ENCODE assay signal across 18 cellular contexts in genomic region chr7:108166687-108167086, GRCh38. TPM values are rescaled to one million over a fixed set of nuclear protein-coding genes. Genes with fewer than 3 reads are reported as not detected.
"Had no signal": no experiment of that assay in that cellular context is flagged by ENCODE, and none has a peak within 500 bp of the region (broad histone marks: within the 10 kb centered on the region; RNA-seq: fewer than 3 reads in every experiment).

No MANE protein-coding gene starts in this region.

- DNase-seq: effector memory CD8-positive, alpha-beta T cell; gastrocnemius medialis; heart right ventricle; hypothalamus; kidney glomerular epithelial cell; naive thymus-derived CD4-positive, alpha-beta T cell; nephron progenitor cell; psoas muscle; retina; right lobe of liver; stimulated activated CD4-positive, alpha-beta T cell treated with anti-CD3 and anti-CD28 coated beads, Interleukin-4, amount 100 ng/mL, for 1 hour; stimulated activated CD8-positive, alpha-beta memory T cell treated with anti-CD3 and anti-CD28 coated beads, Interleukin-4, amount 100 ng/mL, for 48 hours; stimulated activated naive CD8-positive, alpha-beta T cell treated with anti-CD3 and anti-CD28 coated beads, Interleukin-15, Interleukin-2, amounts not matched to agents 100 U/mL and 50 U/mL, for 24 hours; thyroid gland had no signal

- H3K27me3 ChIP-seq: esophagus muscularis mucosa, gastrocnemius medialis, right lobe of liver, suprapubic skin, thyroid gland had no signal

- H3K4me1 ChIP-seq: gastrocnemius medialis, heart right ventricle, psoas muscle, suprapubic skin, thyroid gland had no signal

- H3K27ac ChIP-seq: epithelial cell of prostate, gastrocnemius medialis, heart right ventricle, psoas muscle, right lobe of liver, suprapubic skin, thyroid gland had no signal

- ATAC-seq: effector memory CD8-positive, alpha-beta T cell; gastrocnemius medialis; heart right ventricle; naive thymus-derived CD4-positive, alpha-beta T cell; psoas muscle; right lobe of liver; stimulated activated effector memory CD8-positive, alpha-beta T cell treated with anti-CD3 and anti-CD28 coated beads, Interleukin-12 subunit alpha, Interleukin-12 subunit beta, amount 100 ng/mL, for 72 hours; stimulated activated naive CD8-positive, alpha-beta T cell treated with anti-CD3 and anti-CD28 coated beads, Interleukin-15, Interleukin-2, amounts not matched to agents 100 U/mL and 50 U/mL, for 24 hours had no signal

- H3K9me3 ChIP-seq: esophagus muscularis mucosa, gastrocnemius medialis, heart right ventricle, psoas muscle, right lobe of liver, suprapubic skin, thyroid gland had no signal

- H3K4me3 ChIP-seq: gastrocnemius medialis, heart right ventricle, psoas muscle, right lobe of liver, thyroid gland had no signal

- H3K36me3 ChIP-seq: esophagus muscularis mucosa, gastrocnemius medialis, heart right ventricle, right lobe of liver, suprapubic skin, thyroid gland had no signal

RNA-seq across cellular contexts. Expression of gene LAMB4, which starts 36.5 kb away (rescaled TPM):
- polyA plus RNA-seq: naive thymus-derived CD4-positive, alpha-beta T cell had no signal
